Comparison of ENCODE assay signal across 18 cellular contexts in genomic region chr13:105370011-105370645, GRCh38.
"Had no signal": no experiment of that assay in that cellular context is flagged by ENCODE, and none has a peak within 500 bp of the region (broad histone marks: within the 10 kb centered on the region; RNA-seq: fewer than 3 reads in every experiment).

No MANE protein-coding gene starts in this region.

- H3K4me3 ChIP-seq: ascending aorta, breast epithelium, pancreas had no signal

- H3K36me3 Mint-ChIP-seq: activated naive CD4-positive, alpha-beta T cell treated with anti-CD3 and anti-CD28 coated beads, Interleukin-2, amount 10 ng/mL, durations not matched to agents 7 days and 5 days had no signal

- DNase-seq: activated CD4-positive, alpha-beta T cell treated with anti-CD3 and anti-CD28 coated beads, Interleukin-2, amount 10 ng/mL, durations not matched to agents 24 days and 14 days; activated CD8-positive, alpha-beta T cell treated with anti-CD3 and anti-CD28 coated beads for 36 hours; activated naive CD4-positive, alpha-beta T cell treated with anti-CD3 and anti-CD28 coated beads, Interleukin-2, amount 10 ng/mL, durations not matched to agents 7 days and 5 days; activated naive CD8-positive, alpha-beta T cell treated with anti-CD3 and anti-CD28 coated beads, Interleukin-2, amount 50 U/mL, for 24 hours; activated T-cell treated with anti-CD3 and anti-CD28 coated beads, Interleukin-2, amount 50 U/mL, for 1 hour; effector CD8-positive, alpha-beta T cell; mesendoderm; pancreas; stimulated activated CD4-positive, alpha-beta T cell treated with anti-CD3 and anti-CD28 coated beads, Interleukin-12 subunit alpha, Interleukin-12 subunit beta, amount 100 ng/mL, for 4 hours; stimulated activated CD4-positive, alpha-beta T cell treated with anti-CD3 and anti-CD28 coated beads, Interleukin-1b, Interleukin-23, amount 100 ng/mL, for 48 hours; stimulated activated CD8-positive, alpha-beta memory T cell treated with anti-CD3 and anti-CD28 coated beads, Interleukin-4, amount 100 ng/mL, for 48 hours; stimulated activated naive CD4-positive, alpha-beta T cell had no signal

- H3K9me3 Mint-ChIP-seq: activated CD4-positive, alpha-beta T cell treated with anti-CD3 and anti-CD28 coated beads, Interleukin-2, amount 10 ng/mL, durations not matched to agents 24 days and 14 days; activated CD8-positive, alpha-beta T cell treated with anti-CD3 and anti-CD28 coated beads for 36 hours; activated naive CD4-positive, alpha-beta T cell treated with anti-CD3 and anti-CD28 coated beads, Interleukin-2, amount 10 ng/mL, durations not matched to agents 7 days and 5 days; T-helper 1 cell treated with Interleukin-12 subunit alpha and Interleukin-12 subunit beta and Interleukin-4 antibody, amounts not matched to agents 30 μg/mL and 1 μg/mL, for 36 hours had no signal

- ATAC-seq: activated CD8-positive, alpha-beta T cell treated with anti-CD3 and anti-CD28 coated beads for 36 hours; activated naive CD8-positive, alpha-beta T cell treated with anti-CD3 and anti-CD28 coated beads, Interleukin-2, amount 50 U/mL, for 24 hours; activated T-helper 17 cell treated with anti-CD3 and anti-CD28 coated beads, Interleukin-2, amount 50 U/mL, for 72 hours; esophagus mucosa; pancreas had no signal

- FAIRE-seq: pancreas had no signal

- H3K27me3 ChIP-seq: ascending aorta, breast epithelium had no signal

- H3K36me3 ChIP-seq: ascending aorta, breast epithelium, pancreas had no signal

- H3K4me3 Mint-ChIP-seq: activated CD4-positive, alpha-beta T cell treated with anti-CD3 and anti-CD28 coated beads, Interleukin-2, amount 10 ng/mL, durations not matched to agents 24 days and 14 days; activated CD8-positive, alpha-beta T cell treated with anti-CD3 and anti-CD28 coated beads for 36 hours; activated naive CD4-positive, alpha-beta T cell treated with anti-CD3 and anti-CD28 coated beads, Interleukin-2, amount 10 ng/mL, durations not matched to agents 7 days and 5 days; activated naive CD8-positive, alpha-beta T cell treated with anti-CD3 and anti-CD28 coated beads, Interleukin-2, amount 50 U/mL, for 24 hours; activated T-helper 17 cell treated with anti-CD3 and anti-CD28 coated beads, Interleukin-2, amount 50 U/mL, for 72 hours; nephron; T-helper 1 cell treated with Interleukin-12 subunit alpha and Interleukin-12 subunit beta and Interleukin-4 antibody, amounts not matched to agents 30 μg/mL and 1 μg/mL, for 36 hours had no signal

- H3K9me3 ChIP-seq: pancreas had no signal

- H3K27ac Mint-ChIP-seq: activated CD4-positive, alpha-beta T cell treated with anti-CD3 and anti-CD28 coated beads, Interleukin-2, amount 10 ng/mL, durations not matched to agents 24 days and 14 days; activated CD8-positive, alpha-beta T cell treated with anti-CD3 and anti-CD28 coated beads for 36 hours; activated naive CD4-positive, alpha-beta T cell treated with anti-CD3 and anti-CD28 coated beads, Interleukin-2, amount 10 ng/mL, durations not matched to agents 7 days and 5 days; activated naive CD8-positive, alpha-beta T cell treated with anti-CD3 and anti-CD28 coated beads, Interleukin-2, amount 50 U/mL, for 24 hours; activated T-helper 17 cell treated with anti-CD3 and anti-CD28 coated beads, Interleukin-2, amount 50 U/mL, for 72 hours; T-helper 1 cell treated with Interleukin-12 subunit alpha and Interleukin-12 subunit beta and Interleukin-4 antibody, amounts not matched to agents 30 μg/mL and 1 μg/mL, for 36 hours had no signal

- H3K27ac ChIP-seq: ascending aorta, breast epithelium, pancreas had no signal

- H3K4me1 ChIP-seq: ascending aorta, breast epithelium, pancreas had no signal

- H3K4me1 Mint-ChIP-seq: activated CD4-positive, alpha-beta T cell treated with anti-CD3 and anti-CD28 coated beads, Interleukin-2, amount 10 ng/mL, durations not matched to agents 24 days and 14 days; activated naive CD4-positive, alpha-beta T cell treated with anti-CD3 and anti-CD28 coated beads, Interleukin-2, amount 10 ng/mL, durations not matched to agents 7 days and 5 days; activated naive CD8-positive, alpha-beta T cell treated with anti-CD3 and anti-CD28 coated beads, Interleukin-2, amount 50 U/mL, for 24 hours; activated T-helper 17 cell treated with anti-CD3 and anti-CD28 coated beads, Interleukin-2, amount 50 U/mL, for 72 hours had no signal

- H3K27me3 Mint-ChIP-seq: activated CD4-positive, alpha-beta T cell treated with anti-CD3 and anti-CD28 coated beads, Interleukin-2, amount 10 ng/mL, durations not matched to agents 24 days and 14 days; activated naive CD4-positive, alpha-beta T cell treated with anti-CD3 and anti-CD28 coated beads, Interleukin-2, amount 10 ng/mL, durations not matched to agents 7 days and 5 days; activated naive CD8-positive, alpha-beta T cell treated with anti-CD3 and anti-CD28 coated beads, Interleukin-2, amount 50 U/mL, for 24 hours had no signal
